ENCODE assay signal across 9 cellular contexts in genomic region chr19:31347828-31348314, GRCh38. TPM values are rescaled to one million over a fixed set of nuclear protein-coding genes. Genes with fewer than 3 reads are reported as not detected.
DNase-seq lines count a peak whose midpoint lies in the region; ATAC-seq, FAIRE-seq and TF ChIP-seq lines count a peak whose summit lies in the region.
"Had no signal": no experiment of that assay in that cellular context is flagged by ENCODE, and none has a peak within 500 bp of the region (broad histone marks: within the 10 kb centered on the region; RNA-seq: fewer than 3 reads in every experiment).

No MANE protein-coding gene starts in this region.

- no peaks in the 10 kb centered on the region for H3K36me3 Mint-ChIP-seq in activated naive CD4-positive, alpha-beta T cell treated with anti-CD3 and anti-CD28 coated beads, Interleukin-2, amount 50 U/mL, for 24 hours
- peaks cover 6 to 13% of the 10 kb centered on the region in 2 donors for H3K36me3 Mint-ChIP-seq in activated naive CD4-positive, alpha-beta T cell treated with anti-CD3 and anti-CD28 coated beads, Interleukin-2, amount 50 U/mL, for 72 hours
- peaks cover 5 to 10% of the 10 kb centered on the region in 2 donors for H3K36me3 Mint-ChIP-seq in stimulated activated naive B cell treated with anti-CD40 and anti-IgM and Interleukin-4, amounts not matched to agents 10 μg/mL and 1 μg/mL and 100 μg/mL, for 72 hours

- peaks cover 8% of the 10 kb centered on the region for H3K79me1 ChIP-seq in mesendoderm (ENCODE audit: low read length)

- H3K27ac Mint-ChIP-seq in activated naive CD4-positive, alpha-beta T cell treated with anti-CD3 and anti-CD28 coated beads, Interleukin-2, amount 50 U/mL, for 24 hours, result no peak overlapping the region
- no peak overlapping the region for H3K27ac Mint-ChIP-seq in activated naive CD4-positive, alpha-beta T cell treated with anti-CD3 and anti-CD28 coated beads, Interleukin-2, amount 50 U/mL, for 72 hours
- no peak overlapping the region for H3K27ac Mint-ChIP-seq in stimulated activated naive B cell treated with anti-CD40 and anti-IgM and Interleukin-4, amounts not matched to agents 10 μg/mL and 1 μg/mL and 100 μg/mL, for 72 hours

- TF ChIP-seq RAD21 in K562 (CRISPR knock-in tag; conservative IDR thresholded peaks at IDR 0.05 in 1 of 2, IDR thresholded peaks at IDR 0.05 in 1 of 2), result no peak

- POLR2A ChIA-PET in K562 (lab: Yijun Ruan, JAX), result interaction anchor here (1.6 kb wide), 1 partner anchor 14 kb away, joined by 3 read pairs; no protein-coding TSS in a partner anchor

- no peak for FAIRE-seq in K562 (lab: Jason Lieb, UNC)
- FAIRE-seq: D721Med had no signal

- H3K4me1 ChIP-seq in K562 (replicated peaks in 1 of 2; ENCODE audit: control insufficient read depth in 2 of 2, insufficient read depth in 2 of 2, low read length in 2 of 2) (peaks cover 0 to 29% of the 10 kb centered on the region in 2 experiments; a peak in 2 of 5 replicates), mesendoderm (ENCODE audit: control insufficient read depth, low read depth, low read length) (peaks cover 6% of the 10 kb centered on the region), transverse colon (peaks cover 0 to 43% (median 18%) of the 10 kb centered on the region in 4 donors)

- TF ChIP-seq CTCF in K562 (IDR thresholded peaks at IDR 0.05 in 2 of 3, conservative IDR thresholded peaks at IDR 0.05 in 1 of 3; ENCODE audit: insufficient read depth in 2 of 3, low read depth in 1 of 3, low read length in 3 of 3) (no peak), transverse colon (IDR thresholded peaks at IDR 0.05) (no peak)

- TF ChIP-seq EP300 in K562 (IDR thresholded peaks at IDR 0.05; ENCODE audit: low read length) (no peak), transverse colon (IDR thresholded peaks at IDR 0.05; ENCODE audit: low read depth) (no peak)

- no peak overlapping the region for H3K27ac ChIP-seq in K562 (ENCODE audit: extremely low read depth, low read depth, low read length)
- no peak overlapping the region for H3K27ac ChIP-seq in mesendoderm (ENCODE audit: low read depth, low read length)
- H3K27ac ChIP-seq in transverse colon, result peak overlapping the region; percentile 93 to 97 (median 96)

- peak overlapping the region; percentile 86 for H3K4me3 Mint-ChIP-seq in activated naive CD4-positive, alpha-beta T cell treated with anti-CD3 and anti-CD28 coated beads, Interleukin-2, amount 50 U/mL, for 24 hours
- peak overlapping the region in 1 of 2 donors; percentile 76 for H3K4me3 Mint-ChIP-seq in stimulated activated naive B cell treated with anti-CD40 and anti-IgM and Interleukin-4, amounts not matched to agents 10 μg/mL and 1 μg/mL and 100 μg/mL, for 72 hours

- H3K4me3 ChIP-seq in K562 (no peak overlapping the region), mesendoderm (ENCODE audit: low read length) (no peak overlapping the region), transverse colon (peak overlapping the region in 3 of 4 donors; percentile 71 to 97 (median 82))

- no peak overlapping the region for H2BK120ac ChIP-seq in mesendoderm (ENCODE audit: low read depth, low read length)

- peaks cover 25% of the 10 kb centered on the region for H3K4me1 Mint-ChIP-seq in activated naive CD4-positive, alpha-beta T cell treated with anti-CD3 and anti-CD28 coated beads, Interleukin-2, amount 50 U/mL, for 24 hours
- H3K4me1 Mint-ChIP-seq in stimulated activated naive B cell treated with anti-CD40 and anti-IgM and Interleukin-4, amounts not matched to agents 10 μg/mL and 1 μg/mL and 100 μg/mL, for 72 hours, result peaks cover 17 to 23% of the 10 kb centered on the region in 2 donors

- CTCF ChIA-PET in K562 (lab: Yijun Ruan, JAX; ENCODE audit: low intra/inter-chr PET ratio), result no interaction called here

- no peak overlapping the region for H2AFZ ChIP-seq in K562 (ENCODE audit: low read depth, low read length)

- TF ChIP-seq POLR2A in K562 (conservative IDR thresholded peaks at IDR 0.05) (no peak), transverse colon (IDR thresholded peaks at IDR 0.05) (no peak)

- peaks cover 30% of the 10 kb centered on the region for H3K27me3 Mint-ChIP-seq in activated naive CD4-positive, alpha-beta T cell treated with anti-CD3 and anti-CD28 coated beads, Interleukin-2, amount 50 U/mL, for 24 hours
- peaks cover 56 to 72% of the 10 kb centered on the region in 2 donors for H3K27me3 Mint-ChIP-seq in stimulated activated naive B cell treated with anti-CD40 and anti-IgM and Interleukin-4, amounts not matched to agents 10 μg/mL and 1 μg/mL and 100 μg/mL, for 72 hours

- H3K4ac ChIP-seq in mesendoderm (ENCODE audit: low read depth, low read length), result no peak overlapping the region

- H4K8ac ChIP-seq in mesendoderm (ENCODE audit: low read depth, low read length), result no peak overlapping the region

- ATAC-seq in activated naive CD4-positive, alpha-beta T cell treated with anti-CD3 and anti-CD28 coated beads, Interleukin-2, amount 50 U/mL, for 72 hours, result no peak
- ATAC-seq in K562, result no peak
- no peak for ATAC-seq in stimulated activated naive B cell treated with anti-CD40 and anti-IgM and Interleukin-4, amounts not matched to agents 10 μg/mL and 1 μg/mL and 100 μg/mL, for 72 hours (replicated peaks)

- in situ Hi-C loops in K562 (cut with MboI) (no loop called here), transverse colon (cut with MboI; ENCODE audit: low pct_ligation_motif_present in 1 of 4, low pct_unique_long_range_greater_than_20kb in 1 of 4, low sequenced_read_pairs in 3 of 4) (no loop called here)

- H3K9me3 ChIP-seq in K562 (replicated peaks; ENCODE audit: control insufficient read depth, insufficient read depth, low read depth, low read length), result no peaks in the 10 kb centered on the region
- H3K9me3 ChIP-seq in transverse colon, result no peaks in the 10 kb centered on the region

- H3K18ac ChIP-seq in mesendoderm (ENCODE audit: low read length), result no peak overlapping the region

- WGBS in K562 (ENCODE audit: insufficient coverage, low coverage, missing lambda C conversion rate), result 2% methylated on average over 10 of the region's 10 CpGs
- WGBS in mesendoderm (ENCODE audit: extremely low coverage, insufficient coverage, low lambda C conversion rate), result no CpG with 5 or more reads among the region's 10 CpGs
- WGBS in transverse colon (ENCODE audit: low coverage in 1 of 2), 2 donors, result 25 to 29% methylated on average over 4 to 10 of the region's 10 CpGs

- no peak overlapping the region for H2AK5ac ChIP-seq in mesendoderm (ENCODE audit: low read length)

- no peaks in the 10 kb centered on the region for H3K79me2 ChIP-seq in K562 (ENCODE audit: control insufficient read depth, insufficient read depth, low read length)
- H3K79me2 ChIP-seq in mesendoderm (ENCODE audit: control insufficient read depth, insufficient read depth, low read length), result peaks cover 34% of the 10 kb centered on the region

- no peak overlapping the region for H4K5ac ChIP-seq in mesendoderm (ENCODE audit: low read length)

- H3K23ac ChIP-seq in mesendoderm (ENCODE audit: low read length), result no peak overlapping the region

- H3K9ac ChIP-seq in K562 (ENCODE audit: insufficient read depth in 1 of 2, low read depth in 2 of 2, low read length in 2 of 2), result no peak overlapping the region
- H3K9ac ChIP-seq in mesendoderm (ENCODE audit: low read length), result no peak overlapping the region

- BruUV-seq in K562 (replicated peaks; lab: Mats Ljungman, UMichigan), result no TSS peak

- no peaks in the 10 kb centered on the region for H4K20me1 ChIP-seq in K562 (replicated peaks; ENCODE audit: control insufficient read depth, insufficient read depth, low read length)

- H3K56ac ChIP-seq in mesendoderm (ENCODE audit: low read length), result peak overlapping the region; percentile 60

- peaks cover 16 to 41% of the 10 kb centered on the region in 2 experiments; a peak in 4 of 5 replicates for H3K27me3 ChIP-seq in K562 (ENCODE audit: control insufficient read depth in 2 of 2, insufficient read depth in 2 of 2, low read length in 2 of 2)
- H3K27me3 ChIP-seq in mesendoderm (ENCODE audit: insufficient read depth, low read length, poor library complexity), result peaks cover 3% of the 10 kb centered on the region
- H3K27me3 ChIP-seq in transverse colon, result peaks cover 72% of the 10 kb centered on the region

- DNase-seq in activated naive CD4-positive, alpha-beta T cell treated with anti-CD3 and anti-CD28 coated beads, Interleukin-2, amount 50 U/mL, for 72 hours (ENCODE audit: low spot score in 2 of 2), result no peak
- DNase-seq in K562 (ENCODE audit: extremely low read depth in 1 of 4, low spot score in 3 of 4) (no peak), mesendoderm (no peak), transverse colon (no peak), AG08395 (ENCODE audit: low spot score) (no peak), NCI-H1436 treated with DMSO at 0.1 percent for 48 hours (lab: John Stamatoyannopoulos, UW) (no peak)
- DNase-seq in stimulated activated naive B cell treated with anti-CD40 and anti-IgM and Interleukin-4, amounts not matched to agents 10 μg/mL and 1 μg/mL and 100 μg/mL, for 72 hours, result no peak

- H2BK5ac ChIP-seq in mesendoderm (ENCODE audit: low read length), result no peak overlapping the region

- H3K4me2 ChIP-seq in K562 (ENCODE audit: insufficient read depth, low read length) (no peak overlapping the region), mesendoderm (ENCODE audit: low read length) (peak overlapping the region; percentile 32)

- H3K9me1 ChIP-seq in K562 (ENCODE audit: control insufficient read depth, insufficient read depth, low read length), result no peaks in the 10 kb centered on the region

- H3K9me3 Mint-ChIP-seq in activated naive CD4-positive, alpha-beta T cell treated with anti-CD3 and anti-CD28 coated beads, Interleukin-2, amount 50 U/mL, for 24 hours, result no peaks in the 10 kb centered on the region
- H3K9me3 Mint-ChIP-seq in activated naive CD4-positive, alpha-beta T cell treated with anti-CD3 and anti-CD28 coated beads, Interleukin-2, amount 50 U/mL, for 72 hours, result no peaks in the 10 kb centered on the region
- H3K9me3 Mint-ChIP-seq in stimulated activated naive B cell treated with anti-CD40 and anti-IgM and Interleukin-4, amounts not matched to agents 10 μg/mL and 1 μg/mL and 100 μg/mL, for 72 hours, result no peaks in the 10 kb centered on the region

- no peak overlapping the region for H2BK15ac ChIP-seq in mesendoderm (replicated peaks; ENCODE audit: low read depth)

- H3K36me3 ChIP-seq in K562 (ENCODE audit: control insufficient read depth, insufficient read depth, low read length), result no peaks in the 10 kb centered on the region
- no peaks in the 10 kb centered on the region for H3K36me3 ChIP-seq in mesendoderm (ENCODE audit: control insufficient read depth, insufficient read depth, low read length)
- H3K36me3 ChIP-seq in transverse colon, result no peaks in the 10 kb centered on the region

- intact Hi-C loops in K562 (cut with micrococcal nuclease), result no loop called here
- intact Hi-C loops in transverse colon (cut with DNase I; ENCODE audit: low total_unique reads), result loop anchor here (5.0 kb wide), 1 partner anchor 1631 kb away; the partner anchor contains the start of gene C19orf12

RNA-seq across cellular contexts. Expression of gene TSHZ3, which starts 1.4 kb away (rescaled TPM):
- total RNA-seq in activated naive CD4-positive, alpha-beta T cell treated with anti-CD3 and anti-CD28 coated beads, Interleukin-2, amount 50 U/mL, for 72 hours, result 1 to 10 TPM in 1 of 2 donors, under 1 TPM in 1; 0.27 to 2.9 TPM
- total RNA-seq in K562 (2011; cell fraction: chromatin; rRNA removed; ENCODE audit: low replicate concordance), result 0.12 and 0.67 TPM in 2 replicates
- 0.50 TPM in 1 of 2 replicates, not detected in the other for total RNA-seq in K562 (2011; cell fraction: nucleolus; rRNA removed)
- 0.07 and 0.23 TPM in 2 replicates for total RNA-seq in K562 (2011; cell fraction: nucleoplasm; rRNA removed)
- total RNA-seq in K562 (2014; rRNA removed) (0.04 TPM in 1 of 2 replicates, not detected in the other), K562 (2014; rRNA removed; fragmentation: Illumina TruSeq; extraction: Trizol) (not detected in 2 replicates), K562 (2015; rRNA removed; fragmentation: Illumina TruSeq; extraction: Trizol) (not detected in 2 replicates), K562 (2021) (0.07 and 0.13 TPM in 2 replicates), transverse colon (1 to 10 TPM; 3.0 to 6.4 (median 4.6) TPM)
- polyA plus RNA-seq in K562 (2011; rRNA removed) (0.03 and 0.05 TPM in 2 replicates), K562 (2014; fragmentation: Illumina TruSeq; extraction: Trizol) (0.04 and 0.07 TPM in 2 replicates), K562 (2014; fragmentation: Nextera tagmentation; extraction: Ambion mirVana) (under 1 TPM in 1 of 2 experiments, not detected in 1; 0.03 TPM), K562 (2014; rRNA removed) (0.03 TPM in 1 of 2 replicates, not detected in the other)
- 0.01 and 0.03 TPM in 2 replicates for polyA plus RNA-seq in K562 (2011; cell fraction: cytosol; rRNA removed)
- polyA plus RNA-seq in K562 (2011; cell fraction: nucleus; rRNA removed), result 0.04 and 0.24 TPM in 2 replicates
- 0.07 and 0.29 TPM in 2 replicates for polyA plus RNA-seq in K562 (2012)
- polyA minus RNA-seq in K562 (2011; rRNA and poly(A)+ RNA removed), result 0.12 TPM in 1 of 2 replicates, not detected in the other
- polyA minus RNA-seq in K562 (2011; cell fraction: cytosol; rRNA and poly(A)+ RNA removed), result not detected in 2 replicates
- polyA minus RNA-seq in K562 (2011; cell fraction: nucleus; rRNA and poly(A)+ RNA removed), result under 0.01 TPM in 2 replicates
- 3.8 TPM for polyA plus RNA-seq in mesendoderm (2013, experiment 1 of 2)
- polyA plus RNA-seq in mesendoderm (2013, experiment 2 of 2), result 4.1 TPM

Comparison
In these comparisons a context has a peak if more than half of its experiments do, and no peak if none do; other contexts are left out.
1. H3K27ac ChIP-seq: peak in transverse colon (4 of 4); none in K562 (single experiment) and mesendoderm (single experiment).
2. H3K4me3 ChIP-seq: peak in transverse colon (3 of 4); none in K562 (single experiment) and mesendoderm (single experiment).